Comparison of ENCODE assay signal across 8 cellular contexts in the genomic region with DNA sequence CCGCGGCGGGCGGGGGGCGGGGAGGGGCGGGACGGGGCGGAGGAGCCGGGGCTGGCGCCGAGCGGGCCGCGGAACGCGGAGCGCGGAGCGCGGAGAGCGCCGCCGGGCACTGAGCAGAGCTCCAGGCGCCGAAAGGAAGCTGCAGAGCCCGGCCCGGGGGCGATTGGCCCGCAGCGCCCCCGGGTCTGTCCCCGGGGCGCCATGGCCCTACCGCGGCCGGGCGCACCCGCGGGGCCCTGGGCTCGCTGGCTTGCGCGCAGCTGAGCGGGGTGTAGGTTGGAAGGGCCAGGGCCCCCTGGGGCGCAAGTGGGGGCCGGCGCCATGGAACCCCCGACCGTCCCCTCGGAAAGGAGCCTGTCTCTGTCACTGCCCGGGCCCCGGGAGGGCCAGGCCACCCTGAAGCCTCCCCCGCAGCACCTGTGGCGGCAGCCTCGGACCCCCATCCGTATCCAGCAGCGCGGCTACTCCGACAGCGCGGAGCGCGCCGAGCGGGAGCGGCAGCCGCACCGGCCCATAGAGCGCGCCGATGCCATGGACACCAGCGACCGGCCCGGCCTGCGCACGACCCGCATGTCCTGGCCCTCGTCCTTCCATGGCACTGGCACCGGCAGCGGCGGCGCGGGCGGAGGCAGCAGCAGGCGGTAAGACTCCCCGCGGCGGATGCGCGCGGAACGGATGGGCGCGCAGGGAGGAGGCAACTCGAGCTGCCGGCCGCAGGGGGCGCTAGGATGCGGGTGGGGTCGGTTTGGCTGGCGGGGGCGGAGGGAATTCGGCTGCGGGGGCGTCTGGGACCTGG. TPM values are rescaled to one million over a fixed set of nuclear protein-coding genes. Genes with fewer than 3 reads are reported as not detected.
DNase-seq lines count a peak whose midpoint lies in the region; ATAC-seq, FAIRE-seq and TF ChIP-seq lines count a peak whose summit lies in the region.

A gene (plus strand): TSS at position 95 of the 796 bp plus-strand sequence. CDS start 227 bp downstream, at position 322.

- no peaks in the 10 kb centered on the region for H3K9me3 Mint-ChIP-seq in activated B cell treated with CpG ODN at 0.5 μM for 24 hours
- no peaks in the 10 kb centered on the region for H3K9me3 Mint-ChIP-seq in neural crest cell

- H3K36me3 Mint-ChIP-seq in activated B cell treated with CpG ODN at 0.5 μM for 24 hours (ENCODE audit: low read depth) = no peaks in the 10 kb centered on the region
- H3K36me3 Mint-ChIP-seq in neural crest cell (ENCODE audit: low read depth) = peaks cover 3% of the 10 kb centered on the region

- H3K4me1 Mint-ChIP-seq in activated B cell treated with CpG ODN at 0.5 μM for 24 hours (peaks cover 80% of the 10 kb centered on the region), neural crest cell (peaks cover 20% of the 10 kb centered on the region)

- POLR2A ChIA-PET in activated B cell treated with CpG ODN at 0.5 μM for 24 hours (lab: Charles Lee) = interaction anchor here (0.6 to 24.9 kb wide), 4 partner anchors 5 to 319 kb away, joined by 3 to 541 read pairs (median 272); a partner anchor contains a TSS
- POLR2A ChIA-PET in H1 (lab: Charles Lee; ENCODE audit: partially characterized antibody) = interaction anchor here (0.6 kb wide), 1 partner anchor 177 kb away, joined by 3 read pairs; no protein-coding TSS in a partner anchor

- no peak within 1 kb of the TSS for H2BK120ac ChIP-seq in H1 (replicated peaks; ENCODE audit: low read depth, low read length)

- CTCF ChIA-PET in activated B cell treated with CpG ODN at 0.5 μM for 24 hours (lab: Charles Lee) (interaction anchor here (0.7 to 3.4 kb wide), 6 partner anchors 9 to 17 kb away, joined by 3 to 15 read pairs (median 7); a partner anchor contains a TSS), H1 (lab: Charles Lee; ENCODE audit: partially characterized antibody) (interaction anchor here (0.6 to 6.7 kb wide), 13 partner anchors 9 to 142 kb away, joined by 3 to 67 read pairs (median 4); a partner anchor contains a TSS)

- TF ChIP-seq POLR2A in H1 (IDR thresholded peaks at IDR 0.05; ENCODE audit: control extremely low read depth in 1 of 2, low read depth in 2 of 2, low read length in 2 of 2) = no peak

- peaks cover 41% of the 10 kb centered on the region for H3K27me3 Mint-ChIP-seq in activated B cell treated with CpG ODN at 0.5 μM for 24 hours
- H3K27me3 Mint-ChIP-seq in neural crest cell (ENCODE audit: low read depth) = peaks cover 94% of the 10 kb centered on the region

- no peaks in the 10 kb centered on the region for H3K36me3 ChIP-seq in H1 (ENCODE audit: control insufficient read depth in 2 of 4, insufficient read depth in 4 of 4, low read length in 3 of 4)

- H3K79me2 ChIP-seq in H1 (ENCODE audit: control insufficient read depth in 1 of 2, insufficient read depth in 2 of 2, low read length in 2 of 2) = no peaks in the 10 kb centered on the region

- intact Hi-C loops in activated B cell treated with CpG ODN at 0.5 μM for 24 hours (cut with micrococcal nuclease) = loop anchor here (5.0 to 10.0 kb wide), 2 partner anchors 82 to 316 kb away; a partner anchor contains a TSS

- no peak within 1 kb of the TSS for H3K56ac ChIP-seq in H1 (replicated peaks; ENCODE audit: insufficient read length, low read depth, low read length)

- H3K9ac ChIP-seq in H1 (replicated peaks in 1 of 4; ENCODE audit: extremely low read depth in 1 of 4, low read depth in 3 of 4, low read length in 3 of 4) = peak within 1 kb of the TSS in 1 of 4 experiments; percentile 34; a peak in 1 of 7 replicates

- no peaks in the 10 kb centered on the region for H3K79me1 ChIP-seq in H1 (ENCODE audit: low read depth, low read length)

- no peak within 1 kb of the TSS for H2AK5ac ChIP-seq in H1 (ENCODE audit: low read depth, low read length)

- peak within 1 kb of the TSS; percentile 57 for H3K4ac ChIP-seq in H1 (replicated peaks; ENCODE audit: insufficient read length, low read depth, low read length)

- peaks cover 51 to 93% (median 86%) of the 10 kb centered on the region in 4 experiments for H3K27me3 ChIP-seq in H1 (replicated peaks in 1 of 4; ENCODE audit: control insufficient read depth in 3 of 4, extremely low read depth in 1 of 4, insufficient read depth in 3 of 4, low read length in 3 of 4)

- no peak within 1 kb of the TSS for H3K27ac ChIP-seq in H1 (ENCODE audit: low read depth, low read length)

- peaks cover 5 to 36% (median 16%) of the 10 kb centered on the region in 4 experiments for H3K4me1 ChIP-seq in H1 (replicated peaks in 1 of 4; ENCODE audit: control insufficient read depth in 3 of 4, insufficient read depth in 4 of 4, low read length in 3 of 4)

- H3K27ac Mint-ChIP-seq in activated B cell treated with CpG ODN at 0.5 μM for 24 hours (peak within 1 kb of the TSS; percentile 55), neural crest cell (ENCODE audit: unreplicated experiment) (no peak within 1 kb of the TSS)

- peak within 1 kb of the TSS; percentile 73 for H3K4me3 Mint-ChIP-seq in activated B cell treated with CpG ODN at 0.5 μM for 24 hours
- H3K4me3 Mint-ChIP-seq in neural crest cell = peak within 1 kb of the TSS; percentile 87

- peak within 1 kb of the TSS; percentile 62; the same call in 1 of the 2 replicates for H4K8ac ChIP-seq in H1 (ENCODE audit: extremely low read depth, insufficient read depth, low read length)

- peak within 1 kb of the TSS; percentile 38 for H2AFZ ChIP-seq in H1 (ENCODE audit: low read length)

- TF ChIP-seq EP300 in Ishikawa (IDR thresholded peaks at IDR 0.05; ENCODE audit: borderline replicate concordance) (0 out of 2 replicates have a peak, but pooled peaks have one; percentile 27), H1 (IDR thresholded peaks at IDR 0.05; ENCODE audit: borderline replicate concordance in 1 of 2, low read depth in 2 of 2, low read length in 2 of 2) (no peak)

- no peaks in the 10 kb centered on the region for H3K9me3 ChIP-seq in H1 (ENCODE audit: insufficient read depth in 2 of 2, low read depth in 1 of 2, low read length in 1 of 2)

- 2% methylated on average over 70 of the region's 104 CpGs; no CpG with 5 or more reads in 1 of the 2 experiments for WGBS in H1 (ENCODE audit: extremely low coverage in 1 of 2, insufficient coverage in 1 of 2, insufficient read length in 1 of 2, insufficient replicate concordance in 2 of 2, low coverage in 1 of 2, low lambda C conversion rate in 2 of 2, missing lambda C conversion rate in 1 of 2), 2 experiments

- peak; percentile 93 for DNase-seq in DMS 273 (lab: John Stamatoyannopoulos, UW; ENCODE audit: unreplicated experiment)
- peak; percentile 60 for DNase-seq in activated B cell treated with CpG ODN at 0.5 μM for 24 hours
- DNase-seq in H1 (ENCODE audit: low read depth in 1 of 2, low spot score in 2 of 2) = peak in 1 of 2 experiments; percentile 80
- DNase-seq in neural crest cell (ENCODE audit: low read depth, low spot score) = no peak

- ATAC-seq in activated B cell treated with CpG ODN at 0.5 μM for 24 hours (ENCODE audit: low read depth) (no peak), HG02884 (IDR thresholded peaks at IDR 0.05; ENCODE audit: unreplicated experiment) (no peak), HG03139 (IDR thresholded peaks at IDR 0.05; ENCODE audit: unreplicated experiment) (no peak), HG03378 (IDR thresholded peaks at IDR 0.05; ENCODE audit: unreplicated experiment) (no peak)

- peak within 1 kb of the TSS; percentile 98 for H3K4me2 ChIP-seq in H1 (ENCODE audit: insufficient read depth in 1 of 2, low read depth in 2 of 2, low read length in 2 of 2)

- H3K23ac ChIP-seq in H1 (ENCODE audit: insufficient read length) = no peak within 1 kb of the TSS

- peaks cover 0 to 20% of the 10 kb centered on the region in 2 experiments for H4K20me1 ChIP-seq in H1 (replicated peaks in 1 of 2; ENCODE audit: control insufficient read depth in 1 of 2, insufficient read depth in 2 of 2, low read length in 2 of 2)

- TF ChIP-seq CTCF in activated B cell treated with CpG ODN at 0.5 μM for 24 hours (IDR thresholded peaks at IDR 0.05) (no peak), H1 (IDR thresholded peaks at IDR 0.05; ENCODE audit: control extremely low read depth in 1 of 3, insufficient read depth in 1 of 3, low read depth in 1 of 3, low read length in 3 of 3) (peak; percentile 40 to 78 (median 41)), neural crest cell (conservative IDR thresholded peaks at IDR 0.05) (peak; percentile 53)

- H3K4me3 ChIP-seq in H1 (ENCODE audit: extremely low read depth in 1 of 4, insufficient read depth in 2 of 4, low read depth in 3 of 4, low read length in 4 of 4) = peak within 1 kb of the TSS; percentile 37 to 60 (median 54)

- peak within 1 kb of the TSS; percentile 79 for H2BK5ac ChIP-seq in H1 (ENCODE audit: low read depth, low read length)

- peaks cover 18% of the 10 kb centered on the region; the same call in 1 of the 2 replicates for H3K23me2 ChIP-seq in H1 (ENCODE audit: low read depth, low read length)

- TF ChIP-seq RAD21 in Ishikawa (IDR thresholded peaks at IDR 0.05; ENCODE audit: low read depth) (no peak), H1 (IDR thresholded peaks at IDR 0.05 in 1 of 2, conservative IDR thresholded peaks at IDR 0.05 in 1 of 2; ENCODE audit: low read depth in 2 of 2, low read length in 2 of 2) (no peak)

- H4K91ac ChIP-seq in H1 (replicated peaks; ENCODE audit: insufficient read length, low read length) = peak within 1 kb of the TSS; percentile 98

- no peak for FAIRE-seq in H1 (lab: Jason Lieb, UNC)

- peak within 1 kb of the TSS; percentile 96 for H2BK15ac ChIP-seq in H1 (ENCODE audit: low read length)

- peak within 1 kb of the TSS; percentile 97 for H2BK12ac ChIP-seq in H1 (ENCODE audit: low read depth, low read length)

- H4K5ac ChIP-seq in H1 (ENCODE audit: insufficient read length, low read depth, low read length) = peak within 1 kb of the TSS; percentile 0

- no peak within 1 kb of the TSS; the same call in 1 of the 2 replicates for H2BK20ac ChIP-seq in H1 (ENCODE audit: low read length)

- H3K18ac ChIP-seq in H1 (ENCODE audit: extremely low read depth, low read length) = peak within 1 kb of the TSS; percentile 78; the same call in 1 of the 2 replicates

- H3K14ac ChIP-seq in H1 (ENCODE audit: insufficient read length) = no peak within 1 kb of the TSS

TF ChIP-seq in Ishikawa, 13 proteins besides CTCF, POLR2A, EP300 and RAD21 (continues in another document):
- TF ChIP-seq FOXM1 (IDR thresholded peaks at IDR 0.05; ENCODE audit: borderline replicate concordance, low read depth) = no peak

TF ChIP-seq in H1, 55 proteins besides CTCF, POLR2A, EP300 and RAD21 (continues in another document):
- TF ChIP-seq EGR1 (IDR thresholded peaks at IDR 0.05; ENCODE audit: borderline replicate concordance, low read depth, low read length) = peak; percentile 95

RNA-seq across cellular contexts. Expression of the gene that starts here (rescaled TPM):
- 6.6 and 8.6 TPM in 2 replicates for total RNA-seq in activated B cell treated with CpG ODN at 0.5 μM for 24 hours
- total RNA-seq in H1 (2021; fragmentation: NEBNext Ultra II Directional; extraction: Animal tissue kit (Norgen Biotek cat#: 25700)) = 4.4 and 5.0 TPM in 2 replicates
- polyA plus RNA-seq in H1 (2011; rRNA removed) = 2.0 and 3.4 TPM in 2 replicates
- 1.8 TPM for polyA plus RNA-seq in H1 (2011; cell fraction: cytosol; rRNA removed)
- 2.5 TPM for polyA plus RNA-seq in H1 (2011; cell fraction: nucleus; rRNA removed)
- 2.6 to 4.2 TPM (median 3.9 TPM) in 4 replicates for polyA plus RNA-seq in H1 (2012, experiment 1 of 2)
- polyA plus RNA-seq in H1 (2012, experiment 2 of 2) = 3.2 TPM
- 3.3 TPM for polyA plus RNA-seq in H1 (2013, experiment 1 of 2)
- 3.4 TPM for polyA plus RNA-seq in H1 (2013, experiment 2 of 2)
- 2.8 and 3.4 TPM in 2 replicates for polyA minus RNA-seq in H1 (2011; rRNA and poly(A)+ RNA removed)
- polyA minus RNA-seq in H1 (2011; cell fraction: cytosol; rRNA and poly(A)+ RNA removed) = 4.5 TPM
- 2.3 TPM for polyA minus RNA-seq in H1 (2011; cell fraction: nucleus; rRNA and poly(A)+ RNA removed)
- total RNA-seq in neural crest cell = 1.5 and 2.1 TPM in 2 replicates
